Comparison of ENCODE assay signal across 9 cellular contexts in the genomic region with DNA sequence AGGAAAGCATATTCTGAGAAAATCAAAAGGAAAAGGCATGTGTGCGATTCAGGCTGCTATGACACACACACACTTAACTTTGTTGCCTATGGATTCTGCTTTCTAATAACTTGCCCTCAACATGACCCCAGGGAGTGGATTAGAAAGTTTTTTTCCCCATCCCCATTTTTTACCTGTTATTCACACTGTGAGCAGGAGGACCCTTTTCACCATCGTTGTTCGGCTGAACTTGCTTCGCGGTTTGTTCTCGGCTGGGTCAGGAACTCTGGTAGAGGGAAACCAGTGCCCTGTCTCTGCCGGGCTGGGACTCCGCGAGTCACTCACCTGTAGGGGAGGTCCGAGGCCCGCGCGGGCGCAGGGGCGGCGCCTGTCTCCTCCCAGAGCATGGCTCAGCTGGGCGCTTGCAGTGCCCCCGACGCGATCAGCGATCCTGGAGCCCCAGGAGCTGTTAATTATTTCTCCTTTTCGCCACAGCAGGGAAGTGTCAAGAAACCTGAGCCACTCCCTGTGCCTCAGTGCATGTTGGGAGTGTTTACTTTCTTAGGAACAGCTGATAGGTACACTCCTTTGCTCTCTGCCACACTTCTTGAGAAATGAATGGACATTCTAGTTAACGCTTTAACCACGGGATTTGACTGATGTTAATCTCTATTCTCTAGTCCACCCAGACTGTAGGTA. TPM values are rescaled to one million over a fixed set of nuclear protein-coding genes. Genes with fewer than 3 reads are reported as not detected.
DNase-seq lines count a peak whose midpoint lies in the region; ATAC-seq, FAIRE-seq and TF ChIP-seq lines count a peak whose summit lies in the region.
"Had no signal": no experiment of that assay in that cellular context is flagged by ENCODE, and none has a peak within 500 bp of the region (broad histone marks: within the 10 kb centered on the region; RNA-seq: fewer than 3 reads in every experiment).

A gene with protein sequence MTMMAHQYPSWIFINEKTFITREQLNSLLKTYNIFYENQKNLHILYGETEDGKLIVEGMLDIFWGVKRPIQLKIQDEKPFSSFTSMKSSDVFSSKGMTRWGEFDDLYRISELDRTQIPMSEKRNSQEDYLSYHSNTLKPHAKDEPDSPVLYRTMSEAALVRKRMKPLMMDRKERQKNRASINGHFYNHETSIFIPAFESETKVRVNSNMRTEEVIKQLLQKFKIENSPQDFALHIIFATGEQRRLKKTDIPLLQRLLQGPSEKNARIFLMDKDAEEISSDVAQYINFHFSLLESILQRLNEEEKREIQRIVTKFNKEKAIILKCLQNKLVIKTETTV (minus strand): TSS at position 322 of the 678 bp plus-strand sequence. CDS start 8,641 bp downstream, outside the sequence.

- H3K27ac ChIP-seq in Panc1 (ENCODE audit: low read length) = no peak within 1 kb of the TSS
- no peak within 1 kb of the TSS for H3K27ac ChIP-seq in H1 (ENCODE audit: low read depth, low read length)
- H3K27ac ChIP-seq in neural cell (ENCODE audit: low read length) = no peak within 1 kb of the TSS
- no peak within 1 kb of the TSS for H3K27ac ChIP-seq in CD8-positive, alpha-beta memory T cell (ENCODE audit: low read depth, low read length)

- intact Hi-C loops in Panc1 (cut with micrococcal nuclease; ENCODE audit: unreplicated experiment) = no loop called here

- H3K4me2 ChIP-seq in H1 (ENCODE audit: insufficient read depth in 1 of 2, low read depth in 2 of 2, low read length in 2 of 2) (peak within 1 kb of the TSS; percentile 64 to 81), neural cell (ENCODE audit: low read length) (no peak within 1 kb of the TSS)

- no peaks in the 10 kb centered on the region for H3K9me3 Mint-ChIP-seq in CD8-positive, alpha-beta memory T cell

- no peaks in the 10 kb centered on the region for H3K23me2 ChIP-seq in H1 (ENCODE audit: low read depth, low read length)

- no peak for TF ChIP-seq EP300 in H1 (IDR thresholded peaks at IDR 0.05; ENCODE audit: borderline replicate concordance in 1 of 2, low read depth in 2 of 2, low read length in 2 of 2)
- no peak for TF ChIP-seq EP300 in neural cell (conservative IDR thresholded peaks at IDR 0.05; ENCODE audit: poor library complexity, severe bottlenecking)

- H3K4me1 ChIP-seq in Panc1 (ENCODE audit: control insufficient read depth, insufficient read depth, low read length) (no peaks in the 10 kb centered on the region), H1 (replicated peaks in 1 of 4; ENCODE audit: control insufficient read depth in 3 of 4, insufficient read depth in 4 of 4, low read length in 3 of 4) (peaks cover 0 to 5% (median 5%) of the 10 kb centered on the region in 4 experiments; a peak in 4 of 7 replicates)
- H3K4me1 ChIP-seq in CD8-positive, alpha-beta memory T cell (ENCODE audit: insufficient read depth, low read length) = no peaks in the 10 kb centered on the region

- WGBS in H1 (ENCODE audit: extremely low coverage in 1 of 2, insufficient coverage in 1 of 2, insufficient read length in 1 of 2, insufficient replicate concordance in 2 of 2, low coverage in 1 of 2, low lambda C conversion rate in 2 of 2, missing lambda C conversion rate in 1 of 2), 2 experiments = 7% methylated on average over 23 of the region's 24 CpGs; no CpG with 5 or more reads in 1 of the 2 experiments

- H3K4ac ChIP-seq in H1 (replicated peaks; ENCODE audit: insufficient read length, low read depth, low read length) = no peak within 1 kb of the TSS

- H3K79me1 ChIP-seq in H1 (ENCODE audit: low read depth, low read length) = no peaks in the 10 kb centered on the region

- no TSS peak for BruUV-seq in Panc1 (replicated peaks; lab: Mats Ljungman, UMichigan)

- POLR2A ChIA-PET in Panc1 (lab: Charles Lee) = no interaction called here
- POLR2A ChIA-PET in H1 (lab: Charles Lee; ENCODE audit: partially characterized antibody) = no interaction called here
- POLR2A ChIA-PET in CD8-positive, alpha-beta memory T cell (lab: Charles Lee) = no interaction called here

- peak within 1 kb of the TSS in 1 of 8 donors; percentile 22 for H3K27ac Mint-ChIP-seq in CD8-positive, alpha-beta memory T cell

- FAIRE-seq in H1 (lab: Jason Lieb, UNC) = peak; percentile 48

- TF ChIP-seq POLR2A in H1 (IDR thresholded peaks at IDR 0.05; ENCODE audit: control extremely low read depth in 1 of 2, low read depth in 2 of 2, low read length in 2 of 2) = no peak

- peak in 1 of 2 experiments; percentile 12; a peak in 1 of 4 replicates for TF ChIP-seq RAD21 in H1 (IDR thresholded peaks at IDR 0.05 in 1 of 2, conservative IDR thresholded peaks at IDR 0.05 in 1 of 2; ENCODE audit: low read depth in 2 of 2, low read length in 2 of 2)
- TF ChIP-seq RAD21 in neural cell (conservative IDR thresholded peaks at IDR 0.05) = no peak

- H3K36me3 ChIP-seq in Panc1 (ENCODE audit: control insufficient read depth, insufficient read depth, low read length) (no peaks in the 10 kb centered on the region), H1 (ENCODE audit: control insufficient read depth in 2 of 4, insufficient read depth in 4 of 4, low read length in 3 of 4) (no peaks in the 10 kb centered on the region), neural cell (ENCODE audit: insufficient read depth, low read length) (no peaks in the 10 kb centered on the region)
- H3K36me3 ChIP-seq in CD8-positive, alpha-beta memory T cell (ENCODE audit: insufficient read depth, low read length) = no peaks in the 10 kb centered on the region

- H3K4me3 ChIP-seq in Panc1 (ENCODE audit: low read depth in 2 of 2, low read length in 2 of 2) (peak within 1 kb of the TSS; percentile 32 to 57), H1 (ENCODE audit: extremely low read depth in 1 of 4, insufficient read depth in 2 of 4, low read depth in 3 of 4, low read length in 4 of 4) (peak within 1 kb of the TSS; percentile 27 to 55 (median 36); a peak in 5 of 8 replicates), neural cell (ENCODE audit: low read length) (peak within 1 kb of the TSS; percentile 50)
- no peak within 1 kb of the TSS for H3K4me3 ChIP-seq in CD8-positive, alpha-beta memory T cell (ENCODE audit: low read length)

- H3K36me3 Mint-ChIP-seq in CD8-positive, alpha-beta memory T cell = no peaks in the 10 kb centered on the region

- H3K4me3 Mint-ChIP-seq in CD8-positive, alpha-beta memory T cell = peak within 1 kb of the TSS in 2 of 7 donors; percentile 8 to 22

- no peak within 1 kb of the TSS for H2BK5ac ChIP-seq in H1 (ENCODE audit: low read depth, low read length)

- H2AK5ac ChIP-seq in H1 (ENCODE audit: low read depth, low read length) = no peak within 1 kb of the TSS

- CTCF ChIA-PET in Panc1 (lab: Charles Lee) = no interaction called here
- CTCF ChIA-PET in H1 (lab: Charles Lee; ENCODE audit: partially characterized antibody) = interaction anchor here (0.6 to 1.7 kb wide), 6 partner anchors 11 to 683 kb away, joined by 3 to 5 read pairs (median 4); no protein-coding TSS in a partner anchor
- CTCF ChIA-PET in CD8-positive, alpha-beta memory T cell (lab: Charles Lee) = no interaction called here

- H3K27me3 ChIP-seq in Panc1 (ENCODE audit: control insufficient read depth, insufficient read depth, low read length) = no peaks in the 10 kb centered on the region
- H3K27me3 ChIP-seq in H1 (replicated peaks in 1 of 4; ENCODE audit: control insufficient read depth in 3 of 4, extremely low read depth in 1 of 4, insufficient read depth in 3 of 4, low read length in 3 of 4) = peaks cover 0 to 6% (median 3%) of the 10 kb centered on the region in 4 experiments; a peak in 2 of 7 replicates
- peaks cover 10% of the 10 kb centered on the region for H3K27me3 ChIP-seq in neural cell (ENCODE audit: insufficient read depth, low read depth, low read length)
- no peaks in the 10 kb centered on the region for H3K27me3 ChIP-seq in CD8-positive, alpha-beta memory T cell (ENCODE audit: insufficient read depth, low read length, poor library complexity, severe bottlenecking)

- no peak within 1 kb of the TSS for H2BK12ac ChIP-seq in H1 (ENCODE audit: low read depth, low read length)

- H4K20me1 ChIP-seq in H1 (replicated peaks in 1 of 2; ENCODE audit: control insufficient read depth in 1 of 2, insufficient read depth in 2 of 2, low read length in 2 of 2) (no peaks in the 10 kb centered on the region), neural cell (ENCODE audit: insufficient read depth) (no peaks in the 10 kb centered on the region)

- no peak within 1 kb of the TSS for H3K18ac ChIP-seq in H1 (ENCODE audit: extremely low read depth, low read length)

- H2BK120ac ChIP-seq in H1 (replicated peaks; ENCODE audit: low read depth, low read length) = no peak within 1 kb of the TSS

- H3K9me3 ChIP-seq in Panc1 (ENCODE audit: control insufficient read depth, insufficient read depth, low read depth, low read length) (no peaks in the 10 kb centered on the region), H1 (ENCODE audit: insufficient read depth in 2 of 2, low read depth in 1 of 2, low read length in 1 of 2) (no peaks in the 10 kb centered on the region), neural cell (ENCODE audit: low read length) (no peaks in the 10 kb centered on the region)
- H3K9me3 ChIP-seq in CD8-positive, alpha-beta memory T cell (ENCODE audit: low read length) = no peaks in the 10 kb centered on the region

- no peak within 1 kb of the TSS for H2BK15ac ChIP-seq in H1 (ENCODE audit: low read length)

- TF ChIP-seq CTCF in GM20000 (IDR thresholded peaks at IDR 0.05; ENCODE audit: extremely low read depth, missing control alignments) (no peak), Panc1 (IDR thresholded peaks at IDR 0.05) (no peak), H1 (IDR thresholded peaks at IDR 0.05; ENCODE audit: control extremely low read depth in 1 of 3, insufficient read depth in 1 of 3, low read depth in 1 of 3, low read length in 3 of 3) (no peak), neural cell (IDR thresholded peaks at IDR 0.05; ENCODE audit: poor library complexity, severe bottlenecking) (no peak)

- DNase-seq in ELR (ENCODE audit: low read depth) (peak; percentile 18), GM20000 (ENCODE audit: low spot score) (peak; percentile 26), Panc1 (ENCODE audit: low read depth, low spot score) (no peak), H1 (ENCODE audit: low read depth in 1 of 2, low spot score in 2 of 2) (peak; percentile 57 to 75), KG1 (lab: John Stamatoyannopoulos, UW) (no peak)
- DNase-seq in CD8-positive, alpha-beta memory T cell = no peak

- no peak within 1 kb of the TSS for H4K8ac ChIP-seq in H1 (ENCODE audit: extremely low read depth, insufficient read depth, low read length)

- H2AFZ ChIP-seq in H1 (ENCODE audit: low read length) (peak within 1 kb of the TSS; percentile 87), neural cell (ENCODE audit: low read depth, low read length) (no peak within 1 kb of the TSS)

- peaks cover 0 to 5% (median 4%) of the 10 kb centered on the region in 3 donors for H3K4me1 Mint-ChIP-seq in CD8-positive, alpha-beta memory T cell

- in situ Hi-C loops in Panc1 (cut with HindIII; ENCODE audit: low pct_unique_long_range_greater_than_20kb, low sequenced_read_pairs) = no loop called here

- H3K27me3 Mint-ChIP-seq in CD8-positive, alpha-beta memory T cell = peaks cover 0 to 13% of the 10 kb centered on the region in 2 donors

- H3F3A ChIP-seq in neural cell (ENCODE audit: insufficient read depth, low read length, poor library complexity, severe bottlenecking) = no peaks in the 10 kb centered on the region

- no peak within 1 kb of the TSS for H3K56ac ChIP-seq in H1 (replicated peaks; ENCODE audit: insufficient read length, low read depth, low read length)

- H3K23ac ChIP-seq in H1 (ENCODE audit: insufficient read length) = no peak within 1 kb of the TSS

- peak within 1 kb of the TSS in 1 of 4 experiments; percentile 22; a peak in 1 of 7 replicates for H3K9ac ChIP-seq in H1 (replicated peaks in 1 of 4; ENCODE audit: extremely low read depth in 1 of 4, low read depth in 3 of 4, low read length in 3 of 4)
- no peak within 1 kb of the TSS for H3K9ac ChIP-seq in neural cell (ENCODE audit: low read length)

- no peaks in the 10 kb centered on the region for H3K9me2 ChIP-seq in neural cell (ENCODE audit: insufficient read depth, low read length)

- no peak within 1 kb of the TSS for H3K14ac ChIP-seq in H1 (ENCODE audit: insufficient read length)

- H3K79me2 ChIP-seq in H1 (ENCODE audit: control insufficient read depth in 1 of 2, insufficient read depth in 2 of 2, low read length in 2 of 2) = no peaks in the 10 kb centered on the region
- H3K79me2 ChIP-seq in neural cell (replicated peaks; ENCODE audit: insufficient read depth, low read length) = no peaks in the 10 kb centered on the region

- ATAC-seq in HG03521 (IDR thresholded peaks at IDR 0.05; ENCODE audit: unreplicated experiment) = peak; percentile 71
- ATAC-seq in Panc1 = peak; percentile 93

- no peak within 1 kb of the TSS for H4K5ac ChIP-seq in H1 (ENCODE audit: insufficient read length, low read depth, low read length)

- no peak within 1 kb of the TSS for H2BK20ac ChIP-seq in H1 (ENCODE audit: low read length)

- H4K91ac ChIP-seq in H1 (replicated peaks; ENCODE audit: insufficient read length, low read length) = no peak within 1 kb of the TSS

RNA-seq across cellular contexts. Expression of the gene that starts here (rescaled TPM):
- total RNA-seq in Panc1 (2021; ENCODE audit: unreplicated experiment) = 0.15 TPM
- 0.05 TPM for polyA plus RNA-seq in Panc1 (2012; ENCODE audit: insufficient read length)
- 0.28 and 0.44 TPM in 2 replicates for total RNA-seq in H1 (2021; fragmentation: NEBNext Ultra II Directional; extraction: Animal tissue kit (Norgen Biotek cat#: 25700))
- polyA plus RNA-seq in H1 (2011; rRNA removed) = 0.02 and 0.03 TPM in 2 replicates
- polyA plus RNA-seq in H1 (2011; cell fraction: cytosol; rRNA removed) = 0.03 TPM
- polyA plus RNA-seq in H1 (2011; cell fraction: nucleus; rRNA removed) = 0.06 TPM
- polyA plus RNA-seq in H1 (2012, experiment 1 of 2) = 0.06 to 0.09 TPM (median 0.08 TPM) in 3 of 4 replicates, not detected in the other
- not detected for polyA plus RNA-seq in H1 (2012, experiment 2 of 2)
- polyA plus RNA-seq in H1 (2013, experiment 1 of 2) = 0.55 TPM
- 0.55 TPM for polyA plus RNA-seq in H1 (2013, experiment 2 of 2)
- 0.13 and 0.20 TPM in 2 replicates for polyA minus RNA-seq in H1 (2011; rRNA and poly(A)+ RNA removed)
- polyA minus RNA-seq in H1 (2011; cell fraction: cytosol; rRNA and poly(A)+ RNA removed) = not detected
- polyA minus RNA-seq in H1 (2011; cell fraction: nucleus; rRNA and poly(A)+ RNA removed) = 1.4 TPM
- not detected in 2 replicates for polyA plus RNA-seq in neural cell
- polyA minus RNA-seq in neural cell = not detected in 2 replicates
- not detected for total RNA-seq in CD8-positive, alpha-beta memory T cell
- not detected for polyA plus RNA-seq in CD8-positive, alpha-beta memory T cell
- total RNA-seq: SK-MEL-5 had no signal

Comparison
In these comparisons a context has a peak if more than half of its experiments do, and no peak if none do; other contexts are left out.
1. Peak in ATAC-seq and H3K4me3 ChIP-seq in Panc1; RNA of the gene not detected or under 1 TPM.
2. DNase-seq: peak in ELR (single experiment), GM20000 (single experiment) and H1 (2 of 2); none in Panc1 (single experiment), CD8-positive, alpha-beta memory T cell (0 of 5) and KG1 (single experiment).